12 cellular contexts compared by ENCODE assay signal in the genomic region with DNA sequence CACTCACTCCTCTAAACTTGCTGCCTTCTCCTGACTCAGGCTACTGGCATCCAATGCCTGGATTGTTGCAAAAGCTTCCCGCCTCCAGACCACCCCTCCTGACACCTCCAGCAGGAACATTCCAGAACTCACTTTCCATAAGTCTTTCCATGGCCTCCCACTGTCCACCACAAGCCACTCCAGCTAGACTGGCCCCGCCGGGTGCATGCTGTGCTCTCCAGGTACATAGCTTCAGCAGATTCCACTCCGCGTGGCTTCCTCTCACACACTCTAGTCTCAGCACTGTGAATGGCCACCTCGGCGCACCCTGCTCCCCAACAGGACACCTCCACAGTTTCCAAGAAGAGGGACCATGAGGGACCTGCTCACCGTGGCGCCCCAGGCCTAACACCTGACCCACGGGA. TPM values are rescaled to one million over a fixed set of nuclear protein-coding genes. Genes with fewer than 3 reads are reported as not detected.
DNase-seq lines count a peak whose midpoint lies in the region; ATAC-seq and TF ChIP-seq lines count a peak whose summit lies in the region.
"Had no signal": no experiment of that assay in that cellular context is flagged by ENCODE, and none has a peak within 500 bp of the region (broad histone marks: within the 10 kb centered on the region; RNA-seq: fewer than 3 reads in every experiment).

No MANE protein-coding gene starts in this region.

- H3K9me2 ChIP-seq in SK-N-SH, result no peaks in the 10 kb centered on the region

- DNase-seq in SK-N-SH, result no peak
- peak; percentile 55 for DNase-seq in RWPE1 (ENCODE audit: low spot score)
- DNase-seq in DMS 273 treated with DMSO at 0.1 percent for 48 hours (lab: John Stamatoyannopoulos, UW), result no peak
- DNase-seq in SW480 (ENCODE audit: low spot score), result no peak
- DNase-seq: gastrocnemius medialis; left ventricle myocardium inferior; NCI-H526 treated with DMSO at 0.1 percent for 48 hours; stimulated activated CD4-positive, alpha-beta T cell treated with anti-CD3 and anti-CD28 coated beads, Interleukin-2, amount 100 ng/mL, for 48 hours had no signal

- no peaks in the 10 kb centered on the region for H3K9me3 ChIP-seq in SK-N-SH
- no peaks in the 10 kb centered on the region for H3K9me3 ChIP-seq in skeletal muscle satellite cell (replicated peaks; ENCODE audit: low read length)
- H3K9me3 ChIP-seq: gastrocnemius medialis, left ventricle myocardium inferior had no signal

- POLR2A ChIA-PET in SK-N-SH (lab: Yijun Ruan, JAX) (no interaction called here), RWPE1 (lab: Yijun Ruan, JAX; ENCODE audit: low non-redundant PET) (no interaction called here)

- CTCF ChIA-PET in SK-N-SH (lab: Yijun Ruan, JAX) (interaction anchor here (1.4 to 3.0 kb wide), 3 partner anchors 23 to 285 kb away, joined by 4 to 19 read pairs (median 16); no protein-coding TSS in a partner anchor), RWPE1 (lab: Yijun Ruan, JAX) (no interaction called here)

- TF ChIP-seq EP300 in SK-N-SH (IDR thresholded peaks at IDR 0.05; ENCODE audit: borderline replicate concordance in 1 of 2, low read depth in 1 of 2, low read length in 1 of 2), result no peak

- TF ChIP-seq RAD21 in SK-N-SH (IDR thresholded peaks at IDR 0.05; ENCODE audit: low read length), result no peak

- no peak for TF ChIP-seq CTCF in SK-N-SH (IDR thresholded peaks at IDR 0.05)
- no peak for TF ChIP-seq CTCF in RWPE1 (conservative IDR thresholded peaks at IDR 0.05; ENCODE audit: low read depth)

- peaks cover 77% of the 10 kb centered on the region for H3K79me2 ChIP-seq in SK-N-SH (ENCODE audit: insufficient read depth)

- H3F3A ChIP-seq in SK-N-SH (replicated peaks; ENCODE audit: insufficient read depth), result peaks cover 26% of the 10 kb centered on the region

- H3K36me3 ChIP-seq in SK-N-SH (replicated peaks in 1 of 2; ENCODE audit: control insufficient read depth in 1 of 2, insufficient read depth in 2 of 2, low read length in 1 of 2), result peaks cover 30 to 61% of the 10 kb centered on the region in 2 experiments
- H3K36me3 ChIP-seq in skeletal muscle satellite cell (ENCODE audit: insufficient read depth, low read length), result peaks cover 48% of the 10 kb centered on the region

- peaks cover 16% of the 10 kb centered on the region for H4K20me1 ChIP-seq in SK-N-SH (ENCODE audit: insufficient read depth)

- H3K4me2 ChIP-seq in SK-N-SH (peak overlapping the region; percentile 65), skeletal muscle satellite cell (ENCODE audit: low read length) (peak overlapping the region; percentile 41)

- H3K27ac ChIP-seq in SK-N-SH (ENCODE audit: low read depth in 2 of 2, low read length in 1 of 2) (peak overlapping the region in 1 of 2 experiments; percentile 67; a peak in 2 of 4 replicates), RWPE1 (peak overlapping the region; percentile 88)
- H3K27ac ChIP-seq: left ventricle myocardium inferior had no signal

- WGBS in SK-N-SH (ENCODE audit: low lambda C conversion rate), result 96% methylated on average over 10 of the region's 10 CpGs

- H3K9ac ChIP-seq in SK-N-SH (no peak overlapping the region), skeletal muscle satellite cell (ENCODE audit: low read depth, low read length) (no peak overlapping the region)

- no peaks in the 10 kb centered on the region for H3K27me3 ChIP-seq in SK-N-SH (ENCODE audit: insufficient read depth)
- H3K27me3 ChIP-seq in skeletal muscle satellite cell (ENCODE audit: control insufficient read depth, insufficient read depth, low read length), result no peaks in the 10 kb centered on the region
- H3K27me3 ChIP-seq: gastrocnemius medialis had no signal

- no peak overlapping the region for H2AFZ ChIP-seq in SK-N-SH (ENCODE audit: low read depth)

- ATAC-seq in SK-N-SH treated with all-trans-retinoic acid at 6 μM for 48 hours (no peak; the same call in 2 of the 3 replicates), esophagus mucosa (peak; percentile 4), HG03342 (IDR thresholded peaks at IDR 0.05; ENCODE audit: unreplicated experiment) (no peak)

- H3K4me3 ChIP-seq in SK-N-SH (ENCODE audit: low read depth in 2 of 2, low read length in 1 of 2), result no peak overlapping the region
- no peak overlapping the region for H3K4me3 ChIP-seq in skeletal muscle satellite cell (ENCODE audit: low read length)
- H3K4me3 ChIP-seq: gastrocnemius medialis, left ventricle myocardium inferior had no signal

- H3K4me1 ChIP-seq in SK-N-SH (ENCODE audit: control insufficient read depth in 1 of 2, insufficient read depth in 2 of 2, low read depth in 1 of 2, low read length in 1 of 2) (peaks cover 23 to 55% of the 10 kb centered on the region in 2 experiments), skeletal muscle satellite cell (ENCODE audit: control insufficient read depth, insufficient read depth, low read length) (peaks cover 63% of the 10 kb centered on the region)

TF ChIP-seq in SK-N-SH, 30 proteins besides CTCF, POLR2A, EP300 and RAD21:
- TF ChIP-seq TEAD4 (IDR thresholded peaks at IDR 0.05; ENCODE audit: borderline replicate concordance, insufficient read depth) (no peak), GATA2 (CRISPR knock-in tag; IDR thresholded peaks at IDR 0.05) (no peak), SIN3A (IDR thresholded peaks at IDR 0.05; ENCODE audit: borderline replicate concordance, low read depth, low read length) (no peak), SMC3 (IDR thresholded peaks at IDR 0.05; ENCODE audit: low read depth, low read length) (no peak), FOSL2 (IDR thresholded peaks at IDR 0.05; ENCODE audit: borderline replicate concordance, low read depth) (peak; percentile 22; the same call in 1 of the 2 replicates), RCOR1 (IDR thresholded peaks at IDR 0.05; ENCODE audit: low read length) (no peak), NRF1 (IDR thresholded peaks at IDR 0.05; ENCODE audit: low read depth, low read length) (no peak), NFIC (IDR thresholded peaks at IDR 0.05; ENCODE audit: borderline replicate concordance) (no peak), MXI1 (IDR thresholded peaks at IDR 0.05; ENCODE audit: low read depth, low read length) (no peak)
- TF ChIP-seq, protein P1, sequence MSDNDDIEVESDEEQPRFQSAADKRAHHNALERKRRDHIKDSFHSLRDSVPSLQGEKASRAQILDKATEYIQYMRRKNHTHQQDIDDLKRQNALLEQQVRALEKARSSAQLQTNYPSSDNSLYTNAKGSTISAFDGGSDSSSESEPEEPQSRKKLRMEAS (IDR thresholded peaks at IDR 0.05; ENCODE audit: low read depth), result peak; percentile 24; the same call in 1 of the 2 replicates

TF ChIP-seq in SK-N-SH treated with all-trans-retinoic acid at 6 μM for 48 hours, 23 proteins besides CTCF, POLR2A, EP300 and RAD21 (continues in another document):
- TF ChIP-seq TOX (CRISPR knock-in tag; IDR thresholded peaks at IDR 0.05; ENCODE audit: borderline replicate concordance) (no peak), ARNTL (CRISPR knock-in tag; IDR thresholded peaks at IDR 0.05; ENCODE audit: borderline replicate concordance, low read depth) (no peak), ESRRG (CRISPR knock-in tag; IDR thresholded peaks at IDR 0.05) (no peak), CSDC2 (CRISPR knock-in tag; IDR thresholded peaks at IDR 0.05) (no peak), PPARA (CRISPR knock-in tag; IDR thresholded peaks at IDR 0.05; ENCODE audit: borderline replicate concordance) (no peak), TCF4 (CRISPR knock-in tag; IDR thresholded peaks at IDR 0.05; ENCODE audit: borderline replicate concordance) (no peak)
- TF ChIP-seq, protein P2, sequence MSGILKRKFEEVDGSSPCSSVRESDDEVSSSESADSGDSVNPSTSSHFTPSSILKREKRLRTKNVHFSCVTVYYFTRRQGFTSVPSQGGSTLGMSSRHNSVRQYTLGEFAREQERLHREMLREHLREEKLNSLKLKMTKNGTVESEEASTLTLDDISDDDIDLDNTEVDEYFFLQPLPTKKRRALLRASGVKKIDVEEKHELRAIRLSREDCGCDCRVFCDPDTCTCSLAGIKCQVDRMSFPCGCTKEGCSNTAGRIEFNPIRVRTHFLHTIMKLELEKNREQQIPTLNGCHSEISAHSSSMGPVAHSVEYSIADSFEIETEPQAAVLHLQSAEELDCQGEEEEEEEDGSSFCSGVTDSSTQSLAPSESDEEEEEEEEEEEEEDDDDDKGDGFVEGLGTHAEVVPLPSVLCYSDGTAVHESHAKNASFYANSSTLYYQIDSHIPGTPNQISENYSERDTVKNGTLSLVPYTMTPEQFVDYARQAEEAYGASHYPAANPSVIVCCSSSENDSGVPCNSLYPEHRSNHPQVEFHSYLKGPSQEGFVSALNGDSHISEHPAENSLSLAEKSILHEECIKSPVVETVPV (CRISPR knock-in tag; IDR thresholded peaks at IDR 0.05), result no peak
- TF ChIP-seq, protein P3, sequence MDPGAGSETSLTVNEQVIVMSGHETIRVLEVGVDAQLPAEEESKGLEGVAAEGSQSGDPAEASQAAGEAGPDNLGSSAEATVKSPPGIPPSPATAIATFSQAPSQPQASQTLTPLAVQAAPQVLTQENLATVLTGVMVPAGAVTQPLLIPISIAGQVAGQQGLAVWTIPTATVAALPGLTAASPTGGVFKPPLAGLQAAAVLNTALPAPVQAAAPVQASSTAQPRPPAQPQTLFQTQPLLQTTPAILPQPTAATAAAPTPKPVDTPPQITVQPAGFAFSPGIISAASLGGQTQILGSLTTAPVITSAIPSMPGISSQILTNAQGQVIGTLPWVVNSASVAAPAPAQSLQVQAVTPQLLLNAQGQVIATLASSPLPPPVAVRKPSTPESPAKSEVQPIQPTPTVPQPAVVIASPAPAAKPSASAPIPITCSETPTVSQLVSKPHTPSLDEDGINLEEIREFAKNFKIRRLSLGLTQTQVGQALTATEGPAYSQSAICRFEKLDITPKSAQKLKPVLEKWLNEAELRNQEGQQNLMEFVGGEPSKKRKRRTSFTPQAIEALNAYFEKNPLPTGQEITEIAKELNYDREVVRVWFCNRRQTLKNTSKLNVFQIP (CRISPR knock-in tag; IDR thresholded peaks at IDR 0.05; ENCODE audit: borderline replicate concordance, low read depth), result no peak

RNA-seq across cellular contexts. Expression of a gene that starts 25.9 kb away (rescaled TPM):
- polyA plus RNA-seq in SK-N-SH (2012; rRNA removed), result 17.1 and 18.9 TPM in 2 replicates
- polyA plus RNA-seq in SK-N-SH (2012; cell fraction: cytosol; rRNA removed), result 6.8 and 12.0 TPM in 2 replicates
- 94.3 and 134 TPM in 2 replicates for polyA plus RNA-seq in SK-N-SH (2012; cell fraction: nucleus; rRNA removed)
- total RNA-seq in esophagus mucosa, result 16.3 TPM
- total RNA-seq in skeletal muscle satellite cell (2012; rRNA removed), result 26.2 and 31.2 TPM in 2 replicates

RNA-seq across cellular contexts. Expression of a gene that starts 49.9 kb away (rescaled TPM):
- 2.0 and 2.1 TPM in 2 replicates for polyA plus RNA-seq in SK-N-SH (2012; rRNA removed)
- 0.31 and 0.79 TPM in 2 replicates for polyA plus RNA-seq in SK-N-SH (2012; cell fraction: cytosol; rRNA removed)
- 10.6 and 13.6 TPM in 2 replicates for polyA plus RNA-seq in SK-N-SH (2012; cell fraction: nucleus; rRNA removed)
- 0.76 TPM for total RNA-seq in esophagus mucosa
- 0.76 and 1.3 TPM in 2 replicates for total RNA-seq in skeletal muscle satellite cell (2012; rRNA removed)

RNA-seq across cellular contexts. Expression of a gene that starts 58.9 kb away (rescaled TPM):
- 88.6 and 105 TPM in 2 replicates for polyA plus RNA-seq in SK-N-SH (2012; rRNA removed)
- 51.4 and 71.2 TPM in 2 replicates for polyA plus RNA-seq in SK-N-SH (2012; cell fraction: cytosol; rRNA removed)
- 166 and 168 TPM in 2 replicates for polyA plus RNA-seq in SK-N-SH (2012; cell fraction: nucleus; rRNA removed)
- total RNA-seq in esophagus mucosa, result 92.8 TPM
- total RNA-seq in skeletal muscle satellite cell (2012; rRNA removed), result 57.4 and 65.4 TPM in 2 replicates

RNA-seq across cellular contexts. Expression of a gene that starts 59.0 kb away (rescaled TPM):
- 4.7 and 6.0 TPM in 2 replicates for polyA plus RNA-seq in SK-N-SH (2012; rRNA removed)
- polyA plus RNA-seq in SK-N-SH (2012; cell fraction: cytosol; rRNA removed), result 3.4 and 4.4 TPM in 2 replicates
- 9.8 and 13.7 TPM in 2 replicates for polyA plus RNA-seq in SK-N-SH (2012; cell fraction: nucleus; rRNA removed)
- total RNA-seq in esophagus mucosa, result 2.2 TPM
- 2.0 TPM in 2 replicates for total RNA-seq in skeletal muscle satellite cell (2012; rRNA removed)
